2 cellular contexts compared by ENCODE assay signal in genomic region chr10:100888957-100889356, GRCh38.
TF ChIP-seq lines count a peak whose summit lies in the region.

No MANE protein-coding gene starts in this region.

TF ChIP-seq in IMR-90, 13 proteins besides CTCF, POLR2A, EP300 and RAD21:
- TF ChIP-seq FOS (IDR thresholded peaks at IDR 0.05; ENCODE audit: low read depth, low read length) = no peak
- no peak for TF ChIP-seq RFX5 (IDR thresholded peaks at IDR 0.05; ENCODE audit: low read depth, low read length)
- TF ChIP-seq MAFK (IDR thresholded peaks at IDR 0.05; ENCODE audit: low read depth, low read length) = no peak
- no peak for TF ChIP-seq BHLHE40 (IDR thresholded peaks at IDR 0.05; ENCODE audit: low read depth, low read length)
- TF ChIP-seq MAZ (IDR thresholded peaks at IDR 0.05; ENCODE audit: borderline replicate concordance, low read depth, low read length) = no peak
- no peak for TF ChIP-seq SMC3 (IDR thresholded peaks at IDR 0.05; ENCODE audit: low read depth, low read length)
- no peak for TF ChIP-seq MXI1 (IDR thresholded peaks at IDR 0.05; ENCODE audit: borderline replicate concordance, low read depth, low read length)
- TF ChIP-seq CEBPB (IDR thresholded peaks at IDR 0.05; ENCODE audit: low read depth, low read length) = no peak
- TF ChIP-seq CHD1 (IDR thresholded peaks at IDR 0.05; ENCODE audit: low read depth, low read length) = no peak
- TF ChIP-seq ELK1 (IDR thresholded peaks at IDR 0.05; ENCODE audit: borderline replicate concordance, low read depth, low read length) = no peak
- TF ChIP-seq USF2 (IDR thresholded peaks at IDR 0.05; ENCODE audit: low read depth, low read length) = no peak
- TF ChIP-seq NFE2L2 (IDR thresholded peaks at IDR 0.05; ENCODE audit: low read depth, low read length) = no peak
- TF ChIP-seq RCOR1 (IDR thresholded peaks at IDR 0.05; ENCODE audit: insufficient replicate concordance, low read length) = no peak

TF ChIP-seq in WTC11, 78 proteins besides CTCF, POLR2A, EP300 and RAD21:
- TF ChIP-seq HMGA2 (CRISPR knock-in tag; IDR thresholded peaks at IDR 0.05) = no peak
